14 cellular contexts compared by ENCODE assay signal in the genomic region with DNA sequence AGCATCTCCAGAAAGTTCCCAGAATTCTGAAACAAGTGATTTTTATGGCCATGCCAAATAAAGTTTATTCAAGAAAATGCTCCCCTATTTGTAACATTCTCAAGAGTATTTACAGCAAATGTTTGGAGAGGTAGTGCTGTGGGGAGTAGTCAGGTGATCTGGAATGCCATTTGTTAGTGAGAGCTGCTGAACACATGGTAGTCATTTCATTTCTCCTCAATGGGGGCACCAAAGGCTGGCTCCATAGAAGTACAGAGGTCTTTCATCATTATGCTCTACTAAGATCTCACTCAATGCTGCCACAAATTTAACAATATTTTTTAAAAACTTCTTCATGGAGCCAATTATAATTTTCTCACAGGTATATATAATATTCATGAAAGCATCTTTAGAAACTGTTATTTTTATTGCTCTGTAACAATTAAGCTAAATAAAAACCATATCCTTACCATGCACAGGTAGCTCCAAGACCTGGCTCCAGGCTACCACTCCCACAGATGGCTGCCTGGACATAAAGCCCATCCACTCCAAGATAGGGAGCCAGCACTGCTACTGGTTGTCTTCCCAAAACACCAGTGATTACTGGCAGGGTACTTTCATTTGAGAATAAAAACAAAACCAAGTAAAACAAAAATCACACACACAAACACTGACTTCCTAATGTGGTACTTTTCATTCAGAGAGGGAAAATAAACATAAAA.
A peak's percentile ranks its signal among the peaks of the same experiment; 100 is the strongest.
DNase-seq lines count a peak whose midpoint lies in the region; TF ChIP-seq lines count a peak whose summit lies in the region.
"Had no signal": no experiment of that assay in that cellular context is flagged by ENCODE, and none has a peak within 500 bp of the region (broad histone marks: within the 10 kb centered on the region; RNA-seq: fewer than 3 reads in every experiment).

No MANE protein-coding gene starts in this region.

- H3K4me3 ChIP-seq in HUES6 (ENCODE audit: low read depth, low read length) = no peak overlapping the region

- no peaks in the 10 kb centered on the region for H3K27me3 ChIP-seq in HUES6 (ENCODE audit: control insufficient read depth, insufficient read depth, low read length)

- H3K4me3 Mint-ChIP-seq in MCF 10A (ENCODE audit: unreplicated experiment) = peak overlapping the region; percentile 57
- H3K4me3 Mint-ChIP-seq in nephron = no peak overlapping the region
- H3K4me3 Mint-ChIP-seq: activated CD4-positive, alpha-beta memory T cell treated with anti-CD3 and anti-CD28 coated beads for 36 hours; activated T-helper 1 cell treated with anti-CD3 and anti-CD28 coated beads, Interleukin-12 subunit alpha, Interleukin-12 subunit beta, Interleukin-2, Interleukin-4 antibody, amounts not matched to agents 30 ng/mL and 10 ng/mL and 1 ng/mL, durations not matched to agents 14 hours and 24 hours and 36 hours; CD4-positive, alpha-beta memory T cell; immature natural killer cell; stimulated activated naive CD8-positive, alpha-beta T cell treated with anti-CD3 and anti-CD28 coated beads, Interleukin-15, amount 100 ng/mL, for 72 hours had no signal

- H3K9me3 Mint-ChIP-seq in MCF 10A (ENCODE audit: unreplicated experiment) (no peaks in the 10 kb centered on the region), nephron (no peaks in the 10 kb centered on the region)
- H3K9me3 Mint-ChIP-seq: activated CD4-positive, alpha-beta memory T cell treated with anti-CD3 and anti-CD28 coated beads for 36 hours; activated T-helper 1 cell treated with anti-CD3 and anti-CD28 coated beads, Interleukin-12 subunit alpha, Interleukin-12 subunit beta, Interleukin-2, Interleukin-4 antibody, amounts not matched to agents 30 ng/mL and 10 ng/mL and 1 ng/mL, durations not matched to agents 14 hours and 24 hours and 36 hours; stimulated activated naive CD8-positive, alpha-beta T cell treated with anti-CD3 and anti-CD28 coated beads, Interleukin-15, amount 100 ng/mL, for 72 hours had no signal

- H3K4me1 Mint-ChIP-seq in MCF 10A (ENCODE audit: insufficient read depth, unreplicated experiment) (peaks cover 10% of the 10 kb centered on the region), nephron (peaks cover 15% of the 10 kb centered on the region)
- H3K4me1 Mint-ChIP-seq: CD4-positive, alpha-beta memory T cell; immature natural killer cell; stimulated activated naive CD8-positive, alpha-beta T cell treated with anti-CD3 and anti-CD28 coated beads, Interleukin-15, amount 100 ng/mL, for 72 hours had no signal

- DNase-seq in A172 (ENCODE audit: low spot score) = peak; percentile 60
- no peak for DNase-seq in MCF 10A (ENCODE audit: unreplicated experiment)
- DNase-seq in activated effector memory CD4-positive, alpha-beta T cell treated with anti-CD3 and anti-CD28 coated beads, Interleukin-2, amount 50 U/mL, for 16 hours = no peak
- no peak for DNase-seq in posterior vena cava (ENCODE audit: low spot score)
- no peak for DNase-seq in activated CD4-positive, alpha-beta T cell treated with anti-CD3 and anti-CD28 coated beads, Interleukin-2, amount 50 U/mL, for 48 hours
- no peak for DNase-seq in HuH-7.5 (ENCODE audit: low spot score)
- DNase-seq: activated CD4-positive, alpha-beta memory T cell treated with anti-CD3 and anti-CD28 coated beads for 36 hours; CD4-positive, alpha-beta memory T cell; immature natural killer cell; NK-92 treated with Interleukin-12 subunit alpha and Interleukin-12 subunit beta, amount 100 ng/mL, for 24 hours; stimulated activated naive CD8-positive, alpha-beta T cell treated with anti-CD3 and anti-CD28 coated beads, Interleukin-15, amount 100 ng/mL, for 72 hours had no signal

- intact Hi-C loops in MCF 10A (cut with micrococcal nuclease) = loop anchor here (5.0 kb wide), 1 partner anchor 198 kb away; no protein-coding TSS in a partner anchor
- intact Hi-C loops in posterior vena cava (cut with DNase I) = no loop called here

- no peak overlapping the region for H3K9ac ChIP-seq in HUES6 (ENCODE audit: low read length)

- peak overlapping the region; percentile 44; the same call in 1 of the 2 replicates for H3K27ac ChIP-seq in HUES6 (ENCODE audit: low read depth, low read length)

- H3K27me3 Mint-ChIP-seq in MCF 10A (ENCODE audit: insufficient read depth, unreplicated experiment) (no peaks in the 10 kb centered on the region), nephron (ENCODE audit: low read depth) (no peaks in the 10 kb centered on the region)
- H3K27me3 Mint-ChIP-seq: stimulated activated naive CD8-positive, alpha-beta T cell treated with anti-CD3 and anti-CD28 coated beads, Interleukin-15, amount 100 ng/mL, for 72 hours had no signal

- no TSS peak for BruUV-seq in MCF 10A (replicated peaks; lab: Mats Ljungman, UMichigan)

- no peaks in the 10 kb centered on the region for H3K36me3 ChIP-seq in HUES6 (ENCODE audit: control insufficient read depth, insufficient read depth, low read length)

- peaks cover 17% of the 10 kb centered on the region for H3K4me1 ChIP-seq in HUES6 (ENCODE audit: control insufficient read depth, insufficient read depth, low read length)

- POLR2A ChIA-PET in MCF 10A (lab: Yijun Ruan, JAX) = interaction anchor here (0.6 to 2.1 kb wide), 11 partner anchors 13 to 1227 kb away, joined by 3 to 18 read pairs (median 4); a partner anchor contains a TSS

- H3K36me3 Mint-ChIP-seq in MCF 10A (ENCODE audit: insufficient read depth, unreplicated experiment) = no peaks in the 10 kb centered on the region
- H3K36me3 Mint-ChIP-seq in nephron (ENCODE audit: low read depth) = no peaks in the 10 kb centered on the region
- H3K36me3 Mint-ChIP-seq: activated CD4-positive, alpha-beta memory T cell treated with anti-CD3 and anti-CD28 coated beads for 36 hours; CD4-positive, alpha-beta memory T cell; immature natural killer cell had no signal

- TF ChIP-seq CTCF in MCF 10A (IDR thresholded peaks at IDR 0.05; ENCODE audit: unreplicated experiment) (no peak), nephron (IDR thresholded peaks at IDR 0.05; ENCODE audit: unreplicated experiment in 3 of 3) (no peak)

- H3K9me3 ChIP-seq in HUES6 (ENCODE audit: control insufficient read depth, insufficient read depth, low read depth, low read length) = no peaks in the 10 kb centered on the region

- peak overlapping the region; percentile 74 for H3K27ac Mint-ChIP-seq in MCF 10A (ENCODE audit: low read depth, unreplicated experiment)
- peak overlapping the region in 2 of 3 experiments; percentile 6 to 50 for H3K27ac Mint-ChIP-seq in nephron
- H3K27ac Mint-ChIP-seq: activated CD4-positive, alpha-beta memory T cell treated with anti-CD3 and anti-CD28 coated beads for 36 hours; activated T-helper 1 cell treated with anti-CD3 and anti-CD28 coated beads, Interleukin-12 subunit alpha, Interleukin-12 subunit beta, Interleukin-2, Interleukin-4 antibody, amounts not matched to agents 30 ng/mL and 10 ng/mL and 1 ng/mL, durations not matched to agents 14 hours and 24 hours and 36 hours; CD4-positive, alpha-beta memory T cell; immature natural killer cell; stimulated activated naive CD8-positive, alpha-beta T cell treated with anti-CD3 and anti-CD28 coated beads, Interleukin-15, amount 100 ng/mL, for 72 hours had no signal

- CTCF ChIA-PET in MCF 10A (lab: Yijun Ruan, JAX) = interaction anchor here (0.6 to 1.7 kb wide), 4 partner anchors 15 to 371 kb away, joined by 3 to 6 read pairs (median 4); no protein-coding TSS in a partner anchor
